Comparison of ENCODE assay signal across 1 cellular context in the genomic region with DNA sequence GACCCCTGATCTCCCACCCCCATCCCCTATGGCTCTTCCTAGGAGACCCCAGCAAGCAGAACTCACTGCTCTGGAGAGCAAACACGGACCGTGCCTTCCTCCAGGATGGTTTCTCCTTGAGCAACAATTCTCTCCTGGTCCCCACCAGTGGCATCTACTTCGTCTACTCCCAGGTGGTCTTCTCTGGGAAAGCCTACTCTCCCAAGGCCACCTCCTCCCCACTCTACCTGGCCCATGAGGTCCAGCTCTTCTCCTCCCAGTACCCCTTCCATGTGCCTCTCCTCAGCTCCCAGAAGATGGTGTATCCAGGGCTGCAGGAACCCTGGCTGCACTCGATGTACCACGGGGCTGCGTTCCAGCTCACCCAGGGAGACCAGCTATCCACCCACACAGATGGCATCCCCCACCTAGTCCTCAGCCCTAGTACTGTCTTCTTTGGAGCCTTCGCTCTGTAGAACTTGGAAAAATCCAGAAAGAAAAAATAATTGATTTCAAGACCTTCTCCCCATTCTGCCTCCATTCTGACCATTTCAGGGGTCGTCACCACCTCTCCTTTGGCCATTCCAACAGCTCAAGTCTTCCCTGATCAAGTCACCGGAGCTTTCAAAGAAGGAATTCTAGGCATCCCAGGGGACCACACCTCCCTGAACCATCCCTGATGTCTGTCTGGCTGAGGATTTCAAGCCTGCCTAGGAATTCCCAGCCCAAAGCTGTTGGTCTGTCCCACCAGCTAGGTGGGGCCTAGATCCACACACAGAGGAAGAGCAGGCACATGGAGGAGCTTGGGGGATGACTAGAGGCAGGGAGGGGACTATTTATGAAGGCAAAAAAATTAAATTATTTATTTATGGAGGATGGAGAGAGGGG.
TF ChIP-seq lines count a peak whose summit lies in the region.

No MANE protein-coding gene starts in this region.

TF ChIP-seq in H1, 55 proteins besides CTCF, POLR2A, EP300 and RAD21:
- TF ChIP-seq, protein P1, sequence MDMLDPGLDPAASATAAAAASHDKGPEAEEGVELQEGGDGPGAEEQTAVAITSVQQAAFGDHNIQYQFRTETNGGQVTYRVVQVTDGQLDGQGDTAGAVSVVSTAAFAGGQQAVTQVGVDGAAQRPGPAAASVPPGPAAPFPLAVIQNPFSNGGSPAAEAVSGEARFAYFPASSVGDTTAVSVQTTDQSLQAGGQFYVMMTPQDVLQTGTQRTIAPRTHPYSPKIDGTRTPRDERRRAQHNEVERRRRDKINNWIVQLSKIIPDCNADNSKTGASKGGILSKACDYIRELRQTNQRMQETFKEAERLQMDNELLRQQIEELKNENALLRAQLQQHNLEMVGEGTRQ (IDR thresholded peaks at IDR 0.05; ENCODE audit: low read length), result no peak
- TF ChIP-seq SP2 (IDR thresholded peaks at IDR 0.05; ENCODE audit: low read length) (no peak), GTF2F1 (IDR thresholded peaks at IDR 0.05; ENCODE audit: borderline replicate concordance, low read depth, low read length) (no peak), SIX5 (IDR thresholded peaks at IDR 0.05; ENCODE audit: low read depth, low read length) (no peak), POLR2AphosphoS5 (IDR thresholded peaks at IDR 0.05; ENCODE audit: low read depth, low read length) (no peak), EZH2 (IDR thresholded peaks at IDR 0.05; ENCODE audit: low read depth, low read length, severe bottlenecking) (no peak), JUND (IDR thresholded peaks at IDR 0.05; ENCODE audit: low read length) (no peak), SUZ12 (IDR thresholded peaks at IDR 0.05; ENCODE audit: low read length) (no peak), CTBP2 (IDR thresholded peaks at IDR 0.05; ENCODE audit: borderline replicate concordance, insufficient read depth, insufficient read length, low read length) (no peak), TAF1 (IDR thresholded peaks at IDR 0.05; ENCODE audit: low read depth, low read length) (no peak), NANOG (IDR thresholded peaks at IDR 0.05; ENCODE audit: insufficient read depth, low read depth, low read length, poor library complexity, severe bottlenecking) (no peak), ASH2L (IDR thresholded peaks at IDR 0.05; ENCODE audit: low read length) (no peak)
- TF ChIP-seq, protein P2, sequence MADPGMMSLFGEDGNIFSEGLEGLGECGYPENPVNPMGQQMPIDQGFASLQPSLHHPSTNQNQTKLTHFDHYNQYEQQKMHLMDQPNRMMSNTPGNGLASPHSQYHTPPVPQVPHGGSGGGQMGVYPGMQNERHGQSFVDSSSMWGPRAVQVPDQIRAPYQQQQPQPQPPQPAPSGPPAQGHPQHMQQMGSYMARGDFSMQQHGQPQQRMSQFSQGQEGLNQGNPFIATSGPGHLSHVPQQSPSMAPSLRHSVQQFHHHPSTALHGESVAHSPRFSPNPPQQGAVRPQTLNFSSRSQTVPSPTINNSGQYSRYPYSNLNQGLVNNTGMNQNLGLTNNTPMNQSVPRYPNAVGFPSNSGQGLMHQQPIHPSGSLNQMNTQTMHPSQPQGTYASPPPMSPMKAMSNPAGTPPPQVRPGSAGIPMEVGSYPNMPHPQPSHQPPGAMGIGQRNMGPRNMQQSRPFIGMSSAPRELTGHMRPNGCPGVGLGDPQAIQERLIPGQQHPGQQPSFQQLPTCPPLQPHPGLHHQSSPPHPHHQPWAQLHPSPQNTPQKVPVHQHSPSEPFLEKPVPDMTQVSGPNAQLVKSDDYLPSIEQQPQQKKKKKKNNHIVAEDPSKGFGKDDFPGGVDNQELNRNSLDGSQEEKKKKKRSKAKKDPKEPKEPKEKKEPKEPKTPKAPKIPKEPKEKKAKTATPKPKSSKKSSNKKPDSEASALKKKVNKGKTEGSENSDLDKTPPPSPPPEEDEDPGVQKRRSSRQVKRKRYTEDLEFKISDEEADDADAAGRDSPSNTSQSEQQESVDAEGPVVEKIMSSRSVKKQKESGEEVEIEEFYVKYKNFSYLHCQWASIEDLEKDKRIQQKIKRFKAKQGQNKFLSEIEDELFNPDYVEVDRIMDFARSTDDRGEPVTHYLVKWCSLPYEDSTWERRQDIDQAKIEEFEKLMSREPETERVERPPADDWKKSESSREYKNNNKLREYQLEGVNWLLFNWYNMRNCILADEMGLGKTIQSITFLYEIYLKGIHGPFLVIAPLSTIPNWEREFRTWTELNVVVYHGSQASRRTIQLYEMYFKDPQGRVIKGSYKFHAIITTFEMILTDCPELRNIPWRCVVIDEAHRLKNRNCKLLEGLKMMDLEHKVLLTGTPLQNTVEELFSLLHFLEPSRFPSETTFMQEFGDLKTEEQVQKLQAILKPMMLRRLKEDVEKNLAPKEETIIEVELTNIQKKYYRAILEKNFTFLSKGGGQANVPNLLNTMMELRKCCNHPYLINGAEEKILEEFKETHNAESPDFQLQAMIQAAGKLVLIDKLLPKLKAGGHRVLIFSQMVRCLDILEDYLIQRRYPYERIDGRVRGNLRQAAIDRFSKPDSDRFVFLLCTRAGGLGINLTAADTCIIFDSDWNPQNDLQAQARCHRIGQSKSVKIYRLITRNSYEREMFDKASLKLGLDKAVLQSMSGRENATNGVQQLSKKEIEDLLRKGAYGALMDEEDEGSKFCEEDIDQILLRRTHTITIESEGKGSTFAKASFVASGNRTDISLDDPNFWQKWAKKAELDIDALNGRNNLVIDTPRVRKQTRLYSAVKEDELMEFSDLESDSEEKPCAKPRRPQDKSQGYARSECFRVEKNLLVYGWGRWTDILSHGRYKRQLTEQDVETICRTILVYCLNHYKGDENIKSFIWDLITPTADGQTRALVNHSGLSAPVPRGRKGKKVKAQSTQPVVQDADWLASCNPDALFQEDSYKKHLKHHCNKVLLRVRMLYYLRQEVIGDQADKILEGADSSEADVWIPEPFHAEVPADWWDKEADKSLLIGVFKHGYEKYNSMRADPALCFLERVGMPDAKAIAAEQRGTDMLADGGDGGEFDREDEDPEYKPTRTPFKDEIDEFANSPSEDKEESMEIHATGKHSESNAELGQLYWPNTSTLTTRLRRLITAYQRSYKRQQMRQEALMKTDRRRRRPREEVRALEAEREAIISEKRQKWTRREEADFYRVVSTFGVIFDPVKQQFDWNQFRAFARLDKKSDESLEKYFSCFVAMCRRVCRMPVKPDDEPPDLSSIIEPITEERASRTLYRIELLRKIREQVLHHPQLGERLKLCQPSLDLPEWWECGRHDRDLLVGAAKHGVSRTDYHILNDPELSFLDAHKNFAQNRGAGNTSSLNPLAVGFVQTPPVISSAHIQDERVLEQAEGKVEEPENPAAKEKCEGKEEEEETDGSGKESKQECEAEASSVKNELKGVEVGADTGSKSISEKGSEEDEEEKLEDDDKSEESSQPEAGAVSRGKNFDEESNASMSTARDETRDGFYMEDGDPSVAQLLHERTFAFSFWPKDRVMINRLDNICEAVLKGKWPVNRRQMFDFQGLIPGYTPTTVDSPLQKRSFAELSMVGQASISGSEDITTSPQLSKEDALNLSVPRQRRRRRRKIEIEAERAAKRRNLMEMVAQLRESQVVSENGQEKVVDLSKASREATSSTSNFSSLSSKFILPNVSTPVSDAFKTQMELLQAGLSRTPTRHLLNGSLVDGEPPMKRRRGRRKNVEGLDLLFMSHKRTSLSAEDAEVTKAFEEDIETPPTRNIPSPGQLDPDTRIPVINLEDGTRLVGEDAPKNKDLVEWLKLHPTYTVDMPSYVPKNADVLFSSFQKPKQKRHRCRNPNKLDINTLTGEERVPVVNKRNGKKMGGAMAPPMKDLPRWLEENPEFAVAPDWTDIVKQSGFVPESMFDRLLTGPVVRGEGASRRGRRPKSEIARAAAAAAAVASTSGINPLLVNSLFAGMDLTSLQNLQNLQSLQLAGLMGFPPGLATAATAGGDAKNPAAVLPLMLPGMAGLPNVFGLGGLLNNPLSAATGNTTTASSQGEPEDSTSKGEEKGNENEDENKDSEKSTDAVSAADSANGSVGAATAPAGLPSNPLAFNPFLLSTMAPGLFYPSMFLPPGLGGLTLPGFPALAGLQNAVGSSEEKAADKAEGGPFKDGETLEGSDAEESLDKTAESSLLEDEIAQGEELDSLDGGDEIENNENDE (IDR thresholded peaks at IDR 0.05; ENCODE audit: insufficient replicate concordance, low read length), result no peak
